In the genomic region with DNA sequence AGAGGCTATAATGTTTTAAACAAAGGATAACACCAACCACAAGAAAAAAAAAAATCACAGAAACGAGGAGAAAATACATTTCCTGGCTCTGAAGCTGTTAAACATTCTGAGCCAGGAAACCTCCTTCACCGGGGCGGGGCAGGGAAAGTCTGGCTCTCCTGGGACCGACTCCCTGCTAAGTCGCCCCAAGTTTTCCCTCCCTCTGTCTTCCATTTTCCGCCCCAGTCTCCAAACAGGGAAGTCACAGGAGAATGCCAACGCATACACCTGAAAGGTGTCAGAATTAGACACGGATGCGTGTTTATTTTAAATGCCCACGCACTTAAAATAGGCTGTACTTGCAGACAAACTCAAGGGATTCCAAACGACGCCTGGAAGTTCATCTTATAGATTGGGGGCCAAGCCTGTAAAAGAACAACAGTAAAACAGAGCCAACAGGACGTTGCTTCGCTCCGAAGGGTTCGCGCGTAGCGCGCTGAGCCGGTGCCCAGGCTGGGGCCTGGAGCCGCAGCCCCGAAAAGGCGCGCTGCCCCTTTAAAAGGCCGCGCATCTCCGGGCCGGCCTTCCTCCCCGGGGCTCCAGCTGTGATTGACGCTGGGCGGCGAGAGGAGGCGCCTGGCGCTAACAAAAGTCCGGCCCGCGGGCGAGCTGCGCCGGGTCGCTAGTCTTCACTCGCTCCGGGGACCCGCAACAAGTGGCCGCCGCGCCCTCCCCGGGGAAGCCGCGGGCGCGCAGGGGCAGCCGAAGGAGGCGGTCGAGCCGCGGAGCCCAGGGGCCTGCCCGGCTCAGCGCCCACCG, we compare ENCODE assay signal across 9 cellular contexts. TPM values are rescaled to one million over a fixed set of nuclear protein-coding genes. Genes with fewer than 3 reads are reported as not detected.
A peak's percentile ranks its signal among the peaks of the same experiment; 100 is the strongest.
DNase-seq lines count a peak whose midpoint lies in the region; ATAC-seq and TF ChIP-seq lines count a peak whose summit lies in the region.
"Had no signal": no experiment of that assay in that cellular context is flagged by ENCODE, and none has a peak within 500 bp of the region (broad histone marks: within the 10 kb centered on the region; RNA-seq: fewer than 3 reads in every experiment).

A gene (plus strand): TSS at position 653 of the 798 bp plus-strand sequence.

- WGBS in lung, 2 donors: 1 to 2% methylated on average over 32 to 61 of the region's 61 CpGs

- H3K27ac ChIP-seq in lung (ENCODE audit: low read depth in 1 of 2, low read length in 1 of 2) (peak within 1 kb of the TSS; percentile 94 to 96), tibial artery (peak within 1 kb of the TSS; percentile 84 to 87)

- peaks cover 0 to 3% of the 10 kb centered on the region in 2 donors for H3K36me3 ChIP-seq in lung (ENCODE audit: control insufficient read depth in 2 of 2, insufficient read depth in 2 of 2, low read length in 2 of 2)
- H3K36me3 ChIP-seq in tibial artery: no peaks in the 10 kb centered on the region

- ATAC-seq in lung (ENCODE audit: insufficient read depth, low FRiP score): peak; percentile 88
- ATAC-seq in GM18861 (IDR thresholded peaks at IDR 0.05; ENCODE audit: unreplicated experiment): no peak
- no peak for ATAC-seq in GM19455 (IDR thresholded peaks at IDR 0.05; ENCODE audit: unreplicated experiment)

- H3K4me1 ChIP-seq in lung (ENCODE audit: control insufficient read depth in 2 of 2, insufficient read depth in 2 of 2, low read length in 2 of 2) (peaks cover 2 to 3% of the 10 kb centered on the region in 2 donors), tibial artery (peaks cover 0 to 19% (median 14%) of the 10 kb centered on the region in 4 donors)

- H3K27me3 ChIP-seq in lung (ENCODE audit: control insufficient read depth, insufficient read depth) (no peaks in the 10 kb centered on the region), tibial artery (no peaks in the 10 kb centered on the region)

- H3K4me3 ChIP-seq in lung: peak within 1 kb of the TSS; percentile 60
- peak within 1 kb of the TSS; percentile 76 to 92 for H3K4me3 ChIP-seq in tibial artery

- H3K9me3 ChIP-seq in lung (ENCODE audit: control insufficient read depth in 2 of 2, insufficient read depth in 1 of 2, low read length in 1 of 2): no peaks in the 10 kb centered on the region
- H3K9me3 ChIP-seq in tibial artery: no peaks in the 10 kb centered on the region

- DNase-seq in DMS53 (lab: John Stamatoyannopoulos, UW) (peak; percentile 66), DMS53 treated with DMSO at 0.1 percent for 48 hours (lab: John Stamatoyannopoulos, UW; ENCODE audit: unreplicated experiment) (no peak), NCI-H510A (lab: John Stamatoyannopoulos, UW) (peak; percentile 68), lung (ENCODE audit: low spot score) (peak; percentile 74), tibial artery (peak; percentile 79 to 90)

- intact Hi-C loops in tibial artery (cut with DNase I; ENCODE audit: low total_unique reads): loop anchor here (5.0 kb wide), 1 partner anchor 293 kb away; no protein-coding TSS in a partner anchor

- in situ Hi-C loops in endometrial microvascular endothelial cells (cut with HindIII; ENCODE audit: inconsistent ontology term, low pct_unique_long_range_greater_than_20kb, low sequenced_read_pairs): loop anchor here (25.0 kb wide), 1 partner anchor 488 kb away; no protein-coding TSS in a partner anchor

- TF ChIP-seq CTCF in lung (IDR thresholded peaks at IDR 0.05; ENCODE audit: control extremely low read depth, extremely low read depth): no peak
- TF ChIP-seq CTCF in tibial artery (IDR thresholded peaks at IDR 0.05): peak; percentile 19 to 30

RNA-seq across cellular contexts. Expression of the gene that starts here (rescaled TPM):
- total RNA-seq in endometrial microvascular endothelial cells (ENCODE audit: inconsistent ontology term) (16.0 TPM), lung (10 to 100 TPM in 1 of 2 donors, 1 to 10 TPM in 1; 9.6 to 15.5 TPM)
- polyA plus RNA-seq in lung: 1 to 10 TPM; 1.9 to 3.6 TPM
- total RNA-seq: activated CD8-positive, alpha-beta memory T cell treated with anti-CD3 and anti-CD28 coated beads for 36 hours had no signal
